ENCODE assay signal across 21 cellular contexts in genomic region chr3:164199982-164200823, GRCh38.
A peak's percentile ranks its signal among the peaks of the same experiment; 100 is the strongest.
DNase-seq lines count a peak whose midpoint lies in the region; TF ChIP-seq lines count a peak whose summit lies in the region.
"Had no signal": no experiment of that assay in that cellular context is flagged by ENCODE, and none has a peak within 500 bp of the region (broad histone marks: within the 10 kb centered on the region; RNA-seq: fewer than 3 reads in every experiment).

No MANE protein-coding gene starts in this region.

- no peak overlapping the region for H4K5ac ChIP-seq in mesendoderm (ENCODE audit: low read length)

- TF ChIP-seq CTCF in fibroblast of the aortic adventitia (IDR thresholded peaks at IDR 0.05; ENCODE audit: insufficient read depth, low read length) = no peak
- no peak for TF ChIP-seq CTCF in vagina (IDR thresholded peaks at IDR 0.05)
- TF ChIP-seq CTCF in chondrocyte (IDR thresholded peaks at IDR 0.05) = no peak

- H2AK5ac ChIP-seq in mesendoderm (ENCODE audit: low read length) = no peak overlapping the region

- no peaks in the 10 kb centered on the region for H3K79me2 ChIP-seq in mesendoderm (ENCODE audit: control insufficient read depth, insufficient read depth, low read length)

- H3K4me1 ChIP-seq in mesendoderm (ENCODE audit: control insufficient read depth, low read depth, low read length) = no peaks in the 10 kb centered on the region
- H3K4me1 ChIP-seq in vagina = no peaks in the 10 kb centered on the region
- H3K4me1 ChIP-seq: Peyer's patch had no signal

- no CpG with 5 or more reads among the region's 1 CpG for WGBS in mesendoderm (ENCODE audit: extremely low coverage, insufficient coverage, low lambda C conversion rate)

- H3K4me3 Mint-ChIP-seq in chondrocyte (ENCODE audit: unreplicated experiment) = no peak overlapping the region

- no peak overlapping the region for H3K4ac ChIP-seq in mesendoderm (ENCODE audit: low read depth, low read length)

- no peak overlapping the region for H2BK15ac ChIP-seq in mesendoderm (replicated peaks; ENCODE audit: low read depth)

- H3K4me3 ChIP-seq in fibroblast of the aortic adventitia (ENCODE audit: low read depth, low read length) (no peak overlapping the region), mesendoderm (ENCODE audit: low read length) (no peak overlapping the region), vagina (no peak overlapping the region)
- H3K4me3 ChIP-seq: Peyer's patch had no signal

- no peak overlapping the region for H3K56ac ChIP-seq in mesendoderm (ENCODE audit: low read length)

- no peak for TF ChIP-seq POLR2A in vagina (IDR thresholded peaks at IDR 0.05)

- H2BK5ac ChIP-seq in mesendoderm (ENCODE audit: low read length) = no peak overlapping the region

- H3K27ac Mint-ChIP-seq in chondrocyte (ENCODE audit: unreplicated experiment) = no peak overlapping the region

- H3K79me1 ChIP-seq in mesendoderm (ENCODE audit: low read length) = no peaks in the 10 kb centered on the region

- peaks cover 8% of the 10 kb centered on the region for H3K4me1 Mint-ChIP-seq in chondrocyte (ENCODE audit: low read depth)

- no peaks in the 10 kb centered on the region for H3K36me3 Mint-ChIP-seq in chondrocyte (ENCODE audit: low read depth)

- no peak overlapping the region for H3K23ac ChIP-seq in mesendoderm (ENCODE audit: low read length)

- intact Hi-C loops in vagina (cut with DNase I) = no loop called here

- H3K18ac ChIP-seq in mesendoderm (ENCODE audit: low read length) = no peak overlapping the region

- DNase-seq in NCI-H146 treated with DMSO at 0.1 percent for 48 hours (lab: John Stamatoyannopoulos, UW; ENCODE audit: unreplicated experiment) (peak; percentile 20), NCI-H146 (lab: John Stamatoyannopoulos, UW) (no peak), HEK293T (ENCODE audit: extremely low spot score) (peak; percentile 6), fibroblast of the aortic adventitia (ENCODE audit: low read depth) (peak; percentile 0), mesendoderm (peak; percentile 77), NCI-H510A (lab: John Stamatoyannopoulos, UW) (no peak), vagina (ENCODE audit: extremely low spot score in 2 of 2) (no peak), chondrocyte (ENCODE audit: low spot score) (no peak)
- DNase-seq: DMS53; GF-D8; GOT3; HCEC 1CT; Kasumi-1; NCI-H1417 treated with DMSO at 0.1 percent for 48 hours; NCI-H1930; NCI-H446; NCI-H526 treated with DMSO at 0.1 percent for 48 hours; NK-92 treated with Interleukin-12 subunit alpha and Interleukin-12 subunit beta, amount 100 ng/mL, for 24 hours; Peyer's patch had no signal

- no peaks in the 10 kb centered on the region for H3K36me3 ChIP-seq in mesendoderm (ENCODE audit: control insufficient read depth, insufficient read depth, low read length)
- no peaks in the 10 kb centered on the region for H3K36me3 ChIP-seq in vagina
- H3K36me3 ChIP-seq: Peyer's patch had no signal

- POLR2A ChIA-PET in HEK293T (lab: Yijun Ruan, JAX) = no interaction called here

- H3K4me2 ChIP-seq in mesendoderm (ENCODE audit: low read length) = no peak overlapping the region

- H3K9me3 Mint-ChIP-seq in chondrocyte (ENCODE audit: low read depth) = no peaks in the 10 kb centered on the region

- no peak overlapping the region for H3K27ac ChIP-seq in mesendoderm (ENCODE audit: low read depth, low read length)
- H3K27ac ChIP-seq in vagina = no peak overlapping the region
- H3K27ac ChIP-seq: 22Rv1, C4-2B, Peyer's patch had no signal

- H3K27me3 Mint-ChIP-seq in chondrocyte (ENCODE audit: low read depth) = no peaks in the 10 kb centered on the region

- H2BK120ac ChIP-seq in mesendoderm (ENCODE audit: low read depth, low read length) = no peak overlapping the region

- H4K8ac ChIP-seq in mesendoderm (ENCODE audit: low read depth, low read length) = no peak overlapping the region

- CTCF ChIA-PET in HEK293T (lab: Yijun Ruan, JAX) = no interaction called here

- no peaks in the 10 kb centered on the region for H3K9me3 ChIP-seq in vagina
- H3K9me3 ChIP-seq: Peyer's patch had no signal

- no peak overlapping the region for H3K9ac ChIP-seq in mesendoderm (ENCODE audit: low read length)

- H3K27me3 ChIP-seq in mesendoderm (ENCODE audit: insufficient read depth, low read length, poor library complexity) (no peaks in the 10 kb centered on the region), vagina (no peaks in the 10 kb centered on the region)
- H3K27me3 ChIP-seq: Peyer's patch had no signal

TF ChIP-seq in HEK293T, 16 proteins besides CTCF, POLR2A, EP300 and RAD21:
- TF ChIP-seq, protein P1, sequence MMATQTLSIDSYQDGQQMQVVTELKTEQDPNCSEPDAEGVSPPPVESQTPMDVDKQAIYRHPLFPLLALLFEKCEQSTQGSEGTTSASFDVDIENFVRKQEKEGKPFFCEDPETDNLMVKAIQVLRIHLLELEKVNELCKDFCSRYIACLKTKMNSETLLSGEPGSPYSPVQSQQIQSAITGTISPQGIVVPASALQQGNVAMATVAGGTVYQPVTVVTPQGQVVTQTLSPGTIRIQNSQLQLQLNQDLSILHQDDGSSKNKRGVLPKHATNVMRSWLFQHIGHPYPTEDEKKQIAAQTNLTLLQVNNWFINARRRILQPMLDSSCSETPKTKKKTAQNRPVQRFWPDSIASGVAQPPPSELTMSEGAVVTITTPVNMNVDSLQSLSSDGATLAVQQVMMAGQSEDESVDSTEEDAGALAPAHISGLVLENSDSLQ (IDR thresholded peaks at IDR 0.05) = peak; percentile 64
- no peak for TF ChIP-seq FOXA1 (IDR thresholded peaks at IDR 0.05)
- no peak for TF ChIP-seq L3MBTL2 (conservative IDR thresholded peaks at IDR 0.05)
- TF ChIP-seq TARDBP (IDR thresholded peaks at IDR 0.05) = no peak
- no peak for TF ChIP-seq FOXK2 (IDR thresholded peaks at IDR 0.05)
- no peak for TF ChIP-seq LEF1 (IDR thresholded peaks at IDR 0.05; ENCODE audit: borderline replicate concordance)

Comparison
In these comparisons a context has a peak if more than half of its experiments do, and no peak if none do; other contexts are left out.
1. DNase-seq: peak in NCI-H146 treated with DMSO at 0.1 percent for 48 hours (single experiment), HEK293T (single experiment), fibroblast of the aortic adventitia (single experiment) and mesendoderm (single experiment); none in NCI-H146 (single experiment), NCI-H510A (single experiment), vagina (0 of 2) and chondrocyte (single experiment).